ENCODE assay signal across 10 cellular contexts in the genomic region with DNA sequence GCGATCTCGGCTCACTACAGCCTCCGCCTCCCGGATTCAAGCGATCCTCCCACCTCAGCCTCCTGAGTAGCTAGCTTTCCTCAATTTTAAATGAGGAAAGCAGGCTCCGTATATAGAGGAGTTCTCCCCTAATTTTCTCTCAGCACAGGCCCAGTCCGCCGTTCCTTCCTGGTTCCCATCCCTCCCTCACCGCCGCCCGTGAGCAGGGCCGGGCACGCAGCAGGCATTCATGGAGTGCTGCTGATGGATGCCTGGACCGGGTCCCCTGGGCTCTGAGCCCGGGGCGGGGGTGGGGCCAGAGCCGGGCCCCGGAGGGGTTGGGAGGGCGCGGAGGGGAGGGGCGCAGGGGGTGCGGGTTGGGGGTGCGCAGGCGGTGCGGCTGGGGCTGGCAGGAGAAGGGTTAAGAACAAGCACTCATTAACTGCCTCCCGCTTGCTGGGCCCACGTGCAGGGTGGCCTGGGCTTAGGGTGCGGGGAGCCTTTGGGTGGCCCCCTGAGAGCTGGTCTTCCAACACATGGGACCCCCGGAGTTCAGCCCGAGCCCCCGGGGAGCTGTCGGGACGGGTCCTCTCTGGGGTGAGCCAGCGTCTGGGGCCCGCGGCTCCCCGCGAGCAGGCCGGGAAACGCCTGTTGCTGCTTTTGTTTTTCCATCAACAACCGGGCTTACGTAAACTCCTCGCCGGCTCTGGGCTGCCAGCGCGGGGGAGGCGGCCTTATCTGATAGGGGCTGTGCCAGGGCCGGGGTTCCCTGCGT. TPM values are rescaled to one million over a fixed set of nuclear protein-coding genes. Genes with fewer than 3 reads are reported as not detected.
A peak's percentile ranks its signal among the peaks of the same experiment; 100 is the strongest.
DNase-seq lines count a peak whose midpoint lies in the region; ATAC-seq, FAIRE-seq and TF ChIP-seq lines count a peak whose summit lies in the region.
"Had no signal": no experiment of that assay in that cellular context is flagged by ENCODE, and none has a peak within 500 bp of the region (broad histone marks: within the 10 kb centered on the region; RNA-seq: fewer than 3 reads in every experiment).

No MANE protein-coding gene starts in this region.

- no peaks in the 10 kb centered on the region for H3K36me3 Mint-ChIP-seq in activated CD4-positive, alpha-beta memory T cell treated with anti-CD3 and anti-CD28 coated beads for 36 hours
- H3K36me3 Mint-ChIP-seq in activated CD4-positive, alpha-beta memory T cell treated with anti-CD3 and anti-CD28 coated beads, Interleukin-2, amount 10 ng/mL, durations not matched to agents 7 days and 5 days (ENCODE audit: low read depth), result no peaks in the 10 kb centered on the region
- H3K36me3 Mint-ChIP-seq in brain, result no peaks in the 10 kb centered on the region
- H3K36me3 Mint-ChIP-seq: activated naive CD4-positive, alpha-beta T cell treated with anti-CD3 and anti-CD28 coated beads, Interleukin-2, amount 50 U/mL, for 72 hours had no signal

- H3K4me1 ChIP-seq in keratinocyte (ENCODE audit: control insufficient read depth, extremely low read depth, insufficient read depth, low read length) (peaks cover 11% of the 10 kb centered on the region), tibial nerve (peaks cover 0 to 34% (median 19%) of the 10 kb centered on the region in 4 donors)

- CTCF ChIA-PET in activated CD4-positive, alpha-beta memory T cell treated with anti-CD3 and anti-CD28 coated beads for 36 hours (lab: Charles Lee), result no interaction called here
- CTCF ChIA-PET in activated CD4-positive, alpha-beta memory T cell treated with anti-CD3 and anti-CD28 coated beads, Interleukin-2, amount 10 ng/mL, durations not matched to agents 7 days and 5 days (lab: Charles Lee), result no interaction called here

- intact Hi-C loops in activated CD4-positive, alpha-beta memory T cell treated with anti-CD3 and anti-CD28 coated beads for 36 hours (cut with micrococcal nuclease), result no loop called here

- peak overlapping the region; percentile 57 for H3K4me2 ChIP-seq in keratinocyte (ENCODE audit: control insufficient read depth, extremely low read depth, insufficient read depth, low read depth, low read length)

- peaks cover 10% of the 10 kb centered on the region for H3K4me1 Mint-ChIP-seq in activated CD4-positive, alpha-beta memory T cell treated with anti-CD3 and anti-CD28 coated beads for 36 hours (ENCODE audit: low read depth)
- peaks cover 8% of the 10 kb centered on the region for H3K4me1 Mint-ChIP-seq in activated CD4-positive, alpha-beta memory T cell treated with anti-CD3 and anti-CD28 coated beads, Interleukin-2, amount 10 ng/mL, durations not matched to agents 7 days and 5 days
- H3K4me1 Mint-ChIP-seq in brain, result peaks cover 6% of the 10 kb centered on the region

- H3K9me1 ChIP-seq in keratinocyte (ENCODE audit: control insufficient read depth, extremely low read depth, insufficient read depth, low read length), result no peaks in the 10 kb centered on the region

- H3K36me3 ChIP-seq in keratinocyte (ENCODE audit: control insufficient read depth in 2 of 2, extremely low read depth in 1 of 2, insufficient read depth in 2 of 2, low read length in 2 of 2), result no peaks in the 10 kb centered on the region
- no peaks in the 10 kb centered on the region for H3K36me3 ChIP-seq in tibial nerve

- TF ChIP-seq CTCF in brain (conservative IDR thresholded peaks at IDR 0.05) (no peak), keratinocyte (optimal IDR thresholded peaks at IDR 0.05 in 1 of 3, IDR thresholded peaks at IDR 0.05 in 1 of 3, conservative IDR thresholded peaks at IDR 0.05 in 1 of 3; ENCODE audit: extremely low read depth in 1 of 3, insufficient read depth in 2 of 3, low read length in 3 of 3) (no peak), tibial nerve (IDR thresholded peaks at IDR 0.05) (no peak)

- no peaks in the 10 kb centered on the region for H3K79me2 ChIP-seq in keratinocyte (ENCODE audit: control insufficient read depth, insufficient read depth, low read length)

- peak overlapping the region; percentile 64 for H2AFZ ChIP-seq in keratinocyte (ENCODE audit: control insufficient read depth, low read length)

- H3K9ac ChIP-seq in keratinocyte (ENCODE audit: control insufficient read depth, extremely low read depth, insufficient read depth, low read length), result peak overlapping the region; percentile 51

- ATAC-seq in GM19455 (IDR thresholded peaks at IDR 0.05; ENCODE audit: unreplicated experiment), result no peak

- TF ChIP-seq POLR2A in tibial nerve (IDR thresholded peaks at IDR 0.05), result no peak

- H3K27me3 ChIP-seq in keratinocyte (ENCODE audit: control insufficient read depth, extremely low read depth, insufficient read depth, low read length) (peaks cover 26% of the 10 kb centered on the region), tibial nerve (peaks cover 0 to 74% of the 10 kb centered on the region in 2 donors)

- H3K9me3 ChIP-seq in keratinocyte (ENCODE audit: control insufficient read depth, low read depth, low read length), result no peaks in the 10 kb centered on the region
- H3K9me3 ChIP-seq in tibial nerve, result no peaks in the 10 kb centered on the region

- peaks cover 57% of the 10 kb centered on the region for H3K27me3 Mint-ChIP-seq in activated CD4-positive, alpha-beta memory T cell treated with anti-CD3 and anti-CD28 coated beads for 36 hours
- peaks cover 50% of the 10 kb centered on the region for H3K27me3 Mint-ChIP-seq in activated CD4-positive, alpha-beta memory T cell treated with anti-CD3 and anti-CD28 coated beads, Interleukin-2, amount 10 ng/mL, durations not matched to agents 7 days and 5 days
- H3K27me3 Mint-ChIP-seq in brain, result peaks cover 38% of the 10 kb centered on the region

- H3K9me3 Mint-ChIP-seq in activated CD4-positive, alpha-beta memory T cell treated with anti-CD3 and anti-CD28 coated beads for 36 hours, result no peaks in the 10 kb centered on the region
- H3K9me3 Mint-ChIP-seq in activated CD4-positive, alpha-beta memory T cell treated with anti-CD3 and anti-CD28 coated beads, Interleukin-2, amount 10 ng/mL, durations not matched to agents 7 days and 5 days, result no peaks in the 10 kb centered on the region
- H3K9me3 Mint-ChIP-seq in brain, result peaks cover 0 to 4% (median 0%) of the 10 kb centered on the region in 5 experiments
- H3K9me3 Mint-ChIP-seq: activated naive CD4-positive, alpha-beta T cell treated with anti-CD3 and anti-CD28 coated beads, Interleukin-2, amount 50 U/mL, for 72 hours; IgD-negative memory B cell had no signal

- H3K27ac Mint-ChIP-seq in activated CD4-positive, alpha-beta memory T cell treated with anti-CD3 and anti-CD28 coated beads for 36 hours, result no peak overlapping the region
- no peak overlapping the region for H3K27ac Mint-ChIP-seq in activated CD4-positive, alpha-beta memory T cell treated with anti-CD3 and anti-CD28 coated beads, Interleukin-2, amount 10 ng/mL, durations not matched to agents 7 days and 5 days
- no peak overlapping the region for H3K27ac Mint-ChIP-seq in brain
- H3K27ac Mint-ChIP-seq: activated naive CD4-positive, alpha-beta T cell treated with anti-CD3 and anti-CD28 coated beads, Interleukin-2, amount 50 U/mL, for 72 hours; IgD-negative memory B cell had no signal

- WGBS in tibial nerve, 2 donors, result 12 to 13% methylated on average over 32 to 36 of the region's 49 CpGs

- no peak for TF ChIP-seq EP300 in tibial nerve (IDR thresholded peaks at IDR 0.05)

- H3K4me3 Mint-ChIP-seq in activated CD4-positive, alpha-beta memory T cell treated with anti-CD3 and anti-CD28 coated beads for 36 hours, result no peak overlapping the region
- H3K4me3 Mint-ChIP-seq in activated CD4-positive, alpha-beta memory T cell treated with anti-CD3 and anti-CD28 coated beads, Interleukin-2, amount 10 ng/mL, durations not matched to agents 7 days and 5 days, result no peak overlapping the region
- peak overlapping the region in 4 of 5 experiments; percentile 33 to 70 (median 46) for H3K4me3 Mint-ChIP-seq in brain

- DNase-seq in activated CD4-positive, alpha-beta memory T cell treated with anti-CD3 and anti-CD28 coated beads for 36 hours, result peak; percentile 34
- no peak for DNase-seq in activated CD4-positive, alpha-beta memory T cell treated with anti-CD3 and anti-CD28 coated beads, Interleukin-2, amount 10 ng/mL, durations not matched to agents 7 days and 5 days
- no peak for DNase-seq in keratinocyte (ENCODE audit: low read depth, low spot score)
- DNase-seq in tibial nerve (ENCODE audit: low spot score in 2 of 2), result no peak
- no peak for DNase-seq in SW480 (ENCODE audit: low spot score)
- no peak for DNase-seq in ureter (ENCODE audit: low spot score)

- dilution Hi-C loops in keratinocyte (cut with MboI; ENCODE audit: extremely low pct_ligation_motif_present, low sequenced_read_pairs), result no loop called here

- POLR2A ChIA-PET in activated CD4-positive, alpha-beta memory T cell treated with anti-CD3 and anti-CD28 coated beads for 36 hours (lab: Charles Lee), result no interaction called here
- POLR2A ChIA-PET in activated CD4-positive, alpha-beta memory T cell treated with anti-CD3 and anti-CD28 coated beads, Interleukin-2, amount 10 ng/mL, durations not matched to agents 7 days and 5 days (lab: Charles Lee), result no interaction called here

- H3K4me3 ChIP-seq in keratinocyte (ENCODE audit: control insufficient read depth in 2 of 3, extremely low read depth in 1 of 3, insufficient read depth in 2 of 3, low read depth in 1 of 3, low read length in 3 of 3) (peak overlapping the region in 2 of 3 experiments; percentile 24 to 33), tibial nerve (peak overlapping the region; percentile 22 to 52 (median 32))

- no peaks in the 10 kb centered on the region for H4K20me1 ChIP-seq in keratinocyte (ENCODE audit: control insufficient read depth, extremely low read depth, insufficient read depth, low read length)

- no peak overlapping the region for H3K27ac ChIP-seq in keratinocyte (ENCODE audit: control insufficient read depth, insufficient read depth, low read length)
- H3K27ac ChIP-seq in tibial nerve, result peak overlapping the region in 1 of 4 donors; percentile 38

- no peak for FAIRE-seq in keratinocyte (lab: Jason Lieb, UNC)

RNA-seq across cellular contexts. Expression of a gene that starts 33.7 kb away (rescaled TPM):
- not detected for total RNA-seq in activated CD4-positive, alpha-beta memory T cell treated with anti-CD3 and anti-CD28 coated beads for 36 hours
- total RNA-seq in activated CD4-positive, alpha-beta memory T cell treated with anti-CD3 and anti-CD28 coated beads, Interleukin-2, amount 10 ng/mL, durations not matched to agents 7 days and 5 days, result not detected
- polyA plus RNA-seq in brain (ENCODE audit: insufficient read depth, low read depth, low replicate concordance) (283 TPM), keratinocyte (0.07 TPM in 1 of 3 replicates, not detected in the others)
- not detected for polyA plus RNA-seq in keratinocyte (2011; ENCODE audit: low read depth)
- not detected in 2 replicates for polyA plus RNA-seq in keratinocyte (2011; cell fraction: cytosol; rRNA removed)
- polyA plus RNA-seq in keratinocyte (2011; cell fraction: nucleus; rRNA removed), result 0.11 TPM in 1 of 2 replicates, not detected in the other
- polyA plus RNA-seq in keratinocyte (2012; ENCODE audit: low replicate concordance), result 0.24 TPM in 1 of 2 replicates, not detected in the other
- 0.26 TPM in 1 of 3 replicates, not detected in the others for polyA minus RNA-seq in keratinocyte
- not detected for polyA minus RNA-seq in keratinocyte (2011; cell fraction: cytosol; rRNA and poly(A)+ RNA removed)
- polyA minus RNA-seq in keratinocyte (2011; cell fraction: nucleus; rRNA and poly(A)+ RNA removed), result not detected in 2 replicates
- total RNA-seq in tibial nerve (not detected), ureter (not detected)
- total RNA-seq: activated naive CD4-positive, alpha-beta T cell treated with anti-CD3 and anti-CD28 coated beads, Interleukin-2, amount 50 U/mL, for 72 hours had no signal
- polyA plus RNA-seq: IgD-negative memory B cell had no signal

Comparison
In these comparisons a context has a peak if more than half of its experiments do, and no peak if none do; other contexts are left out.
1. H3K4me3 Mint-ChIP-seq: peak in brain (4 of 5); none in activated CD4-positive, alpha-beta memory T cell treated with anti-CD3 and anti-CD28 coated beads for 36 hours (single experiment) and activated CD4-positive, alpha-beta memory T cell treated with anti-CD3 and anti-CD28 coated beads, Interleukin-2, amount 10 ng/mL, durations not matched to agents 7 days and 5 days (single experiment).